ENCODE assay signal across 1 cellular context in the genomic region with DNA sequence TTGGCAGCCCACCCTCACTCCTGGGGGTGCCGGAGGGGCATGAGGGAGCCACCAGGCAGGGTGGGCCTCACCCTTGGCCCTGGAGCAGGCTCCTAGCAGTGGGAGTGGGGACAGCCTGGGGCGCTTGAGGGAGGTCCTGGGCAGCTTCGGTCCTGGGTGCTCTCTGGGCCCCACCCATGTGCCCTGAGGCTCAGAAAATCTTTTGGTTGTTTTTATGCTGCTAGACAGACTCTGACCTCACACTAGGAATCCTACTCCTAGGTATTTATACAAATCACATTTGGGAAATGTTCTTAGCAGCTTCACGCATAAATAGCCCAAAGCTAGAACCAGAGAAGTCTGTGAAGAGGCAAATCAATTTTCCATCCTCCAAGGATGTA.
TF ChIP-seq lines count a peak whose summit lies in the region.

No MANE protein-coding gene starts in this region.

TF ChIP-seq in GM23338, 12 proteins besides CTCF, POLR2A, EP300 and RAD21:
- TF ChIP-seq EZH2phosphoT487 (IDR thresholded peaks at IDR 0.05; ENCODE audit: unreplicated experiment) (no peak), ZNF114 (CRISPR knock-in tag; IDR thresholded peaks at IDR 0.05) (no peak), EZH2 (IDR thresholded peaks at IDR 0.05; ENCODE audit: low read depth, unreplicated experiment) (no peak), NANOG (IDR thresholded peaks at IDR 0.05; ENCODE audit: borderline replicate concordance) (no peak), JUNB (IDR thresholded peaks at IDR 0.05; ENCODE audit: unreplicated experiment) (no peak), CREB1 (CRISPR knock-in tag; IDR thresholded peaks at IDR 0.05; ENCODE audit: low read depth) (no peak), POLR2AphosphoS5 (IDR thresholded peaks at IDR 0.05; ENCODE audit: low read depth) (no peak), STAT1 (IDR thresholded peaks at IDR 0.05; ENCODE audit: unreplicated experiment) (no peak), ZNF331 (CRISPR knock-in tag; IDR thresholded peaks at IDR 0.05; ENCODE audit: low read depth) (no peak)
- TF ChIP-seq, protein P1, sequence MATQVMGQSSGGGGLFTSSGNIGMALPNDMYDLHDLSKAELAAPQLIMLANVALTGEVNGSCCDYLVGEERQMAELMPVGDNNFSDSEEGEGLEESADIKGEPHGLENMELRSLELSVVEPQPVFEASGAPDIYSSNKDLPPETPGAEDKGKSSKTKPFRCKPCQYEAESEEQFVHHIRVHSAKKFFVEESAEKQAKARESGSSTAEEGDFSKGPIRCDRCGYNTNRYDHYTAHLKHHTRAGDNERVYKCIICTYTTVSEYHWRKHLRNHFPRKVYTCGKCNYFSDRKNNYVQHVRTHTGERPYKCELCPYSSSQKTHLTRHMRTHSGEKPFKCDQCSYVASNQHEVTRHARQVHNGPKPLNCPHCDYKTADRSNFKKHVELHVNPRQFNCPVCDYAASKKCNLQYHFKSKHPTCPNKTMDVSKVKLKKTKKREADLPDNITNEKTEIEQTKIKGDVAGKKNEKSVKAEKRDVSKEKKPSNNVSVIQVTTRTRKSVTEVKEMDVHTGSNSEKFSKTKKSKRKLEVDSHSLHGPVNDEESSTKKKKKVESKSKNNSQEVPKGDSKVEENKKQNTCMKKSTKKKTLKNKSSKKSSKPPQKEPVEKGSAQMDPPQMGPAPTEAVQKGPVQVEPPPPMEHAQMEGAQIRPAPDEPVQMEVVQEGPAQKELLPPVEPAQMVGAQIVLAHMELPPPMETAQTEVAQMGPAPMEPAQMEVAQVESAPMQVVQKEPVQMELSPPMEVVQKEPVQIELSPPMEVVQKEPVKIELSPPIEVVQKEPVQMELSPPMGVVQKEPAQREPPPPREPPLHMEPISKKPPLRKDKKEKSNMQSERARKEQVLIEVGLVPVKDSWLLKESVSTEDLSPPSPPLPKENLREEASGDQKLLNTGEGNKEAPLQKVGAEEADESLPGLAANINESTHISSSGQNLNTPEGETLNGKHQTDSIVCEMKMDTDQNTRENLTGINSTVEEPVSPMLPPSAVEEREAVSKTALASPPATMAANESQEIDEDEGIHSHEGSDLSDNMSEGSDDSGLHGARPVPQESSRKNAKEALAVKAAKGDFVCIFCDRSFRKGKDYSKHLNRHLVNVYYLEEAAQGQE (IDR thresholded peaks at IDR 0.05; ENCODE audit: unreplicated experiment), result no peak
- TF ChIP-seq, protein P2, sequence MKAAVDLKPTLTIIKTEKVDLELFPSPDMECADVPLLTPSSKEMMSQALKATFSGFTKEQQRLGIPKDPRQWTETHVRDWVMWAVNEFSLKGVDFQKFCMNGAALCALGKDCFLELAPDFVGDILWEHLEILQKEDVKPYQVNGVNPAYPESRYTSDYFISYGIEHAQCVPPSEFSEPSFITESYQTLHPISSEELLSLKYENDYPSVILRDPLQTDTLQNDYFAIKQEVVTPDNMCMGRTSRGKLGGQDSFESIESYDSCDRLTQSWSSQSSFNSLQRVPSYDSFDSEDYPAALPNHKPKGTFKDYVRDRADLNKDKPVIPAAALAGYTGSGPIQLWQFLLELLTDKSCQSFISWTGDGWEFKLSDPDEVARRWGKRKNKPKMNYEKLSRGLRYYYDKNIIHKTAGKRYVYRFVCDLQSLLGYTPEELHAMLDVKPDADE (IDR thresholded peaks at IDR 0.05), result no peak
- TF ChIP-seq, protein P3, sequence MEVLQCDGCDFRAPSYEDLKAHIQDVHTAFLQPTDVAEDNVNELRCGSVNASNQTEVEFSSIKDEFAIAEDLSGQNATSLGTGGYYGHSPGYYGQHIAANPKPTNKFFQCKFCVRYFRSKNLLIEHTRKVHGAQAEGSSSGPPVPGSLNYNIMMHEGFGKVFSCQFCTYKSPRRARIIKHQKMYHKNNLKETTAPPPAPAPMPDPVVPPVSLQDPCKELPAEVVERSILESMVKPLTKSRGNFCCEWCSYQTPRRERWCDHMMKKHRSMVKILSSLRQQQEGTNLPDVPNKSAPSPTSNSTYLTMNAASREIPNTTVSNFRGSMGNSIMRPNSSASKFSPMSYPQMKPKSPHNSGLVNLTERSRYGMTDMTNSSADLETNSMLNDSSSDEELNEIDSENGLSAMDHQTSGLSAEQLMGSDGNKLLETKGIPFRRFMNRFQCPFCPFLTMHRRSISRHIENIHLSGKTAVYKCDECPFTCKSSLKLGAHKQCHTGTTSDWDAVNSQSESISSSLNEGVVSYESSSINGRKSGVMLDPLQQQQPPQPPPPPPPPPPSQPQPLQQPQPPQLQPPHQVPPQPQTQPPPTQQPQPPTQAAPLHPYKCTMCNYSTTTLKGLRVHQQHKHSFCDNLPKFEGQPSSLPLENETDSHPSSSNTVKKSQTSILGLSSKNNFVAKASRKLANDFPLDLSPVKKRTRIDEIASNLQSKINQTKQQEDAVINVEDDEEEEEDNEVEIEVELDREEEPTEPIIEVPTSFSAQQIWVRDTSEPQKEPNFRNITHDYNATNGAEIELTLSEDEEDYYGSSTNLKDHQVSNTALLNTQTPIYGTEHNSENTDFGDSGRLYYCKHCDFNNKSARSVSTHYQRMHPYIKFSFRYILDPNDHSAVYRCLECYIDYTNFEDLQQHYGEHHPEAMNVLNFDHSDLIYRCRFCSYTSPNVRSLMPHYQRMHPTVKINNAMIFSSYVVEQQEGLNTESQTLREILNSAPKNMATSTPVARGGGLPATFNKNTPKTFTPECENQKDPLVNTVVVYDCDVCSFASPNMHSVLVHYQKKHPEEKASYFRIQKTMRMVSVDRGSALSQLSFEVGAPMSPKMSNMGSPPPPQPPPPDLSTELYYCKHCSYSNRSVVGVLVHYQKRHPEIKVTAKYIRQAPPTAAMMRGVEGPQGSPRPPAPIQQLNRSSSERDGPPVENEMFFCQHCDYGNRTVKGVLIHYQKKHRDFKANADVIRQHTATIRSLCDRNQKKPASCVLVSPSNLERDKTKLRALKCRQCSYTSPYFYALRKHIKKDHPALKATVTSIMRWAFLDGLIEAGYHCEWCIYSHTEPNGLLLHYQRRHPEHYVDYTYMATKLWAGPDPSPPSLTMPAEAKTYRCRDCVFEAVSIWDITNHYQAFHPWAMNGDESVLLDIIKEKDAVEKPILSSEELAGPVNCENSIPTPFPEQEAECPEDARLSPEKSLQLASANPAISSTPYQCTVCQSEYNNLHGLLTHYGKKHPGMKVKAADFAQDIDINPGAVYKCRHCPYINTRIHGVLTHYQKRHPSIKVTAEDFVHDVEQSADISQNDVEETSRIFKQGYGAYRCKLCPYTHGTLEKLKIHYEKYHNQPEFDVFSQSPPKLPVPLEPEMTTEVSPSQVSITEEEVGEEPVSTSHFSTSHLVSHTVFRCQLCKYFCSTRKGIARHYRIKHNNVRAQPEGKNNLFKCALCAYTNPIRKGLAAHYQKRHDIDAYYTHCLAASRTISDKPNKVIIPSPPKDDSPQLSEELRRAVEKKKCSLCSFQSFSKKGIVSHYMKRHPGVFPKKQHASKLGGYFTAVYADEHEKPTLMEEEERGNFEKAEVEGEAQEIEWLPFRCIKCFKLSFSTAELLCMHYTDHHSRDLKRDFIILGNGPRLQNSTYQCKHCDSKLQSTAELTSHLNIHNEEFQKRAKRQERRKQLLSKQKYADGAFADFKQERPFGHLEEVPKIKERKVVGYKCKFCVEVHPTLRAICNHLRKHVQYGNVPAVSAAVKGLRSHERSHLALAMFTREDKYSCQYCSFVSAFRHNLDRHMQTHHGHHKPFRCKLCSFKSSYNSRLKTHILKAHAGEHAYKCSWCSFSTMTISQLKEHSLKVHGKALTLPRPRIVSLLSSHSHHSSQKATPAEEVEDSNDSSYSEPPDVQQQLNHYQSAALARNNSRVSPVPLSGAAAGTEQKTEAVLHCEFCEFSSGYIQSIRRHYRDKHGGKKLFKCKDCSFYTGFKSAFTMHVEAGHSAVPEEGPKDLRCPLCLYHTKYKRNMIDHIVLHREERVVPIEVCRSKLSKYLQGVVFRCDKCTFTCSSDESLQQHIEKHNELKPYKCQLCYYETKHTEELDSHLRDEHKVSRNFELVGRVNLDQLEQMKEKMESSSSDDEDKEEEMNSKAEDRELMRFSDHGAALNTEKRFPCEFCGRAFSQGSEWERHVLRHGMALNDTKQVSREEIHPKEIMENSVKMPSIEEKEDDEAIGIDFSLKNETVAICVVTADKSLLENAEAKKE (CRISPR knock-in tag; IDR thresholded peaks at IDR 0.05), result no peak
